Comparison of ENCODE assay signal across 8 cellular contexts in genomic region chr16:29816694-29817441, GRCh38. TPM values are rescaled to one million over a fixed set of nuclear protein-coding genes. Genes with fewer than 3 reads are reported as not detected.
DNase-seq lines count a peak whose midpoint lies in the region; ATAC-seq and TF ChIP-seq lines count a peak whose summit lies in the region.

No MANE protein-coding gene starts in this region.

- H2BK5ac ChIP-seq in mesenchymal stem cell (ENCODE audit: low read depth, low read length, poor library complexity, severe bottlenecking), result peak overlapping the region; percentile 50

- peak overlapping the region; percentile 86 for H2BK15ac ChIP-seq in mesenchymal stem cell (ENCODE audit: low read depth, poor library complexity, severe bottlenecking)

- H3K27ac ChIP-seq in duodenal mucosa (ENCODE audit: low read depth, low read length) (peak overlapping the region; percentile 91), mesenchymal stem cell (ENCODE audit: low read length, poor library complexity, severe bottlenecking) (peak overlapping the region; percentile 89), suprapubic skin (peak overlapping the region; percentile 80)

- peak overlapping the region; percentile 85 for H3K27ac Mint-ChIP-seq in WTC11

- peaks cover 56% of the 10 kb centered on the region for H3K4me1 Mint-ChIP-seq in WTC11

- H3K4me3 ChIP-seq in GM08714 (ENCODE audit: low read length), result peak overlapping the region; percentile 66
- peak overlapping the region; percentile 82 for H3K4me3 ChIP-seq in H7 (ENCODE audit: insufficient read depth, low read depth, low read length)
- H3K4me3 ChIP-seq in duodenal mucosa (ENCODE audit: low read depth in 1 of 2, low read length in 2 of 2), result peak overlapping the region; percentile 86 to 94
- H3K4me3 ChIP-seq in mesenchymal stem cell (ENCODE audit: insufficient read depth in 1 of 2, low read depth in 1 of 2, low read length in 2 of 2), result peak overlapping the region; percentile 71 to 90
- H3K4me3 ChIP-seq in suprapubic skin, result peak overlapping the region; percentile 76

- H4K91ac ChIP-seq in mesenchymal stem cell (ENCODE audit: low read length), result peak overlapping the region; percentile 78

- TF ChIP-seq EP300 in suprapubic skin (IDR thresholded peaks at IDR 0.05), result no peak

- POLR2A ChIA-PET in WTC11 (lab: Charles Lee), result interaction anchor here (0.6 to 2.9 kb wide), 5 partner anchors 12 to 91 kb away, joined by 3 to 7 read pairs (median 5); no protein-coding TSS in a partner anchor

- H2AK5ac ChIP-seq in mesenchymal stem cell (ENCODE audit: low read length, severe bottlenecking), result no peak overlapping the region

- peaks cover 10% of the 10 kb centered on the region for H3K79me1 ChIP-seq in mesenchymal stem cell (replicated peaks; ENCODE audit: low read length, poor library complexity, severe bottlenecking)

- TF ChIP-seq CTCF in WTC11 (IDR thresholded peaks at IDR 0.05) (no peak), suprapubic skin (IDR thresholded peaks at IDR 0.05) (no peak)

- under 1% methylated on average over 33 of the region's 37 CpGs for WGBS in mesenchymal stem cell
- 4% methylated on average over 26 of the region's 37 CpGs for WGBS in suprapubic skin

- ATAC-seq in WTC11, result peak; percentile 12

- peak; percentile 89 for DNase-seq in H7
- DNase-seq in NCI-H1092 (lab: John Stamatoyannopoulos, UW), result peak; percentile 24
- peak; percentile 62 for DNase-seq in WTC11 (ENCODE audit: low spot score)
- DNase-seq in mesenchymal stem cell, result peak; percentile 72
- peak in 1 of 2 donors; percentile 86 for DNase-seq in suprapubic skin (ENCODE audit: low spot score in 2 of 2)
- no peak for DNase-seq in inferior parietal cortex (ENCODE audit: extremely low spot score)

- no peaks in the 10 kb centered on the region for H3K9me3 Mint-ChIP-seq in WTC11

- CTCF ChIA-PET in WTC11 (lab: Charles Lee), result interaction anchor here (0.6 to 5.7 kb wide), 24 partner anchors 10 to 1594 kb away, joined by 3 to 81 read pairs (median 4); partner anchors contain the start of genes ALDOA, ASPHD1, CDIPT and KCTD13

- no peak overlapping the region for H3K23ac ChIP-seq in mesenchymal stem cell (ENCODE audit: low read length in 2 of 2)

- H3K9ac ChIP-seq in duodenal mucosa (ENCODE audit: low read depth in 1 of 2, low read length in 2 of 2) (peak overlapping the region; percentile 79 to 92), mesenchymal stem cell (ENCODE audit: low read length) (peak overlapping the region; percentile 93)

- peak overlapping the region; percentile 93 to 97 for H3K4ac ChIP-seq in mesenchymal stem cell (ENCODE audit: low read depth in 1 of 2, low read length in 2 of 2)

- peak overlapping the region; percentile 18 for H2AFZ ChIP-seq in mesenchymal stem cell (ENCODE audit: low read depth, low read length)

- H3K9me3 ChIP-seq in duodenal mucosa (ENCODE audit: control insufficient read depth in 1 of 2, low read length in 2 of 2), result no peaks in the 10 kb centered on the region
- H3K9me3 ChIP-seq in mesenchymal stem cell (ENCODE audit: control insufficient read depth, low read length), result no peaks in the 10 kb centered on the region
- no peaks in the 10 kb centered on the region for H3K9me3 ChIP-seq in suprapubic skin

- H3K27me3 ChIP-seq in H7 (ENCODE audit: control insufficient read depth, insufficient read depth, low read length) (peaks cover 2% of the 10 kb centered on the region; the same call in 1 of the 2 replicates), duodenal mucosa (ENCODE audit: control insufficient read depth in 1 of 2, insufficient read depth in 2 of 2, low read length in 2 of 2) (peaks cover 8 to 14% of the 10 kb centered on the region in 2 donors), mesenchymal stem cell (ENCODE audit: control insufficient read depth in 1 of 2, insufficient read depth in 1 of 2, low read length in 2 of 2) (no peaks in the 10 kb centered on the region), suprapubic skin (no peaks in the 10 kb centered on the region)

- H3K4me2 ChIP-seq in mesenchymal stem cell (ENCODE audit: low read length, poor library complexity, severe bottlenecking), result peak overlapping the region; percentile 88

- H3K4me1 ChIP-seq in duodenal mucosa (ENCODE audit: control insufficient read depth in 1 of 2, insufficient read depth in 2 of 2, low read length in 2 of 2) (peaks cover 34 to 62% of the 10 kb centered on the region in 2 donors), mesenchymal stem cell (ENCODE audit: control insufficient read depth, insufficient read depth, low read depth, low read length) (peaks cover 40% of the 10 kb centered on the region), suprapubic skin (peaks cover 77% of the 10 kb centered on the region)

- H3K36me3 ChIP-seq in H7 (replicated peaks; ENCODE audit: control insufficient read depth, insufficient read depth, low read length) (peaks cover 15% of the 10 kb centered on the region), duodenal mucosa (ENCODE audit: control insufficient read depth in 1 of 2, insufficient read depth in 2 of 2, low read length in 2 of 2) (peaks cover 0 to 10% of the 10 kb centered on the region in 2 donors), mesenchymal stem cell (ENCODE audit: control insufficient read depth in 1 of 2, insufficient read depth in 2 of 2, low read depth in 1 of 2, low read length in 2 of 2) (peaks cover 11 to 22% of the 10 kb centered on the region in 2 experiments), suprapubic skin (peaks cover 12% of the 10 kb centered on the region)

- H3K14ac ChIP-seq in mesenchymal stem cell (ENCODE audit: low read length in 2 of 2), result peak overlapping the region in 1 of 2 experiments; percentile 84

- H2BK120ac ChIP-seq in mesenchymal stem cell (ENCODE audit: low read depth, low read length), result peak overlapping the region; percentile 71

- peak overlapping the region; percentile 92 to 93 for H3K18ac ChIP-seq in mesenchymal stem cell (ENCODE audit: low read depth in 1 of 2, low read length in 2 of 2)

- TF ChIP-seq POLR2A in suprapubic skin (IDR thresholded peaks at IDR 0.05), result no peak

- no peaks in the 10 kb centered on the region; the same call in 1 of the 2 replicates for H3K27me3 Mint-ChIP-seq in WTC11 (ENCODE audit: low read depth)

- peaks cover 30% of the 10 kb centered on the region for H3K36me3 Mint-ChIP-seq in WTC11

- H3K4me3 Mint-ChIP-seq in WTC11, result peak overlapping the region; percentile 94

- H2BK12ac ChIP-seq in mesenchymal stem cell (ENCODE audit: low read length in 2 of 2), result peak overlapping the region; percentile 69 to 84

- H4K8ac ChIP-seq in mesenchymal stem cell (ENCODE audit: low read length), result peak overlapping the region; percentile 89

TF ChIP-seq in WTC11, 78 proteins besides CTCF, POLR2A, EP300 and RAD21 (continues in another document):
- TF ChIP-seq PRDM15 (CRISPR knock-in tag; IDR thresholded peaks at IDR 0.05) (no peak), ZNF416 (CRISPR knock-in tag; IDR thresholded peaks at IDR 0.05) (no peak), ELF4 (CRISPR knock-in tag; IDR thresholded peaks at IDR 0.05; ENCODE audit: low read depth) (no peak), ZNF121 (CRISPR knock-in tag; IDR thresholded peaks at IDR 0.05) (0 out of 2 replicates have a peak, but pooled peaks have one; percentile 2), NR3C1 (CRISPR knock-in tag; conservative IDR thresholded peaks at IDR 0.05; ENCODE audit: low read depth) (no peak; the same call in 1 of the 2 replicates)

RNA-seq across cellular contexts. Expression of gene PAGR1, which starts 0.9 kb away (rescaled TPM):
- 62.1 and 67.1 TPM in 2 replicates for total RNA-seq in H7 (2014; rRNA removed; shearing (Covaris generic))
- total RNA-seq in WTC11 (2021) (60.1 to 69.0 TPM (median 66.8 TPM) in 3 replicates), suprapubic skin (10 to 100 TPM; 23.3 to 35.2 (median 23.8) TPM)
- 16.9 TPM for polyA plus RNA-seq in mesenchymal stem cell (2013, experiment 1 of 2)
- polyA plus RNA-seq in mesenchymal stem cell (2013, experiment 2 of 2), result 17.5 TPM

RNA-seq across cellular contexts. Expression of gene MVP, which starts 3.4 kb away (rescaled TPM):
- total RNA-seq in H7 (2014; rRNA removed; shearing (Covaris generic)), result 7.0 and 22.0 TPM in 2 replicates
- total RNA-seq in WTC11 (2021), result 8.9 to 10.8 TPM (median 10.0 TPM) in 3 replicates
- polyA plus RNA-seq in mesenchymal stem cell (2013, experiment 1 of 2), result 148 TPM
- 142 TPM for polyA plus RNA-seq in mesenchymal stem cell (2013, experiment 2 of 2)
- 100 to 1,000 TPM in 1 of 4 donors, 10 to 100 TPM in 3; 54.9 to 104 (median 68.1) TPM for total RNA-seq in suprapubic skin

RNA-seq across cellular contexts. Expression of gene PRRT2, which starts 4.9 kb away (rescaled TPM):
- 1.8 and 5.6 TPM in 2 replicates for total RNA-seq in H7 (2014; rRNA removed; shearing (Covaris generic))
- total RNA-seq in WTC11 (2021) (20.5 to 25.3 TPM (median 23.6 TPM) in 3 replicates), suprapubic skin (1 to 10 TPM in 3 of 4 donors, not detected in 1; 1.1 to 6.8 (median 3.7) TPM)
- polyA plus RNA-seq in mesenchymal stem cell (2013, experiment 1 of 2), result 3.8 TPM
- 4.1 TPM for polyA plus RNA-seq in mesenchymal stem cell (2013, experiment 2 of 2)

RNA-seq across cellular contexts. Expression of gene MAZ, which starts 10.5 kb away (rescaled TPM):
- total RNA-seq in H7 (2014; rRNA removed; shearing (Covaris generic)), result 496 and 509 TPM in 2 replicates
- 392 to 405 TPM (median 395 TPM) in 3 replicates for total RNA-seq in WTC11 (2021)
- polyA plus RNA-seq in mesenchymal stem cell (2013, experiment 1 of 2), result 89.1 TPM
- 90.3 TPM for polyA plus RNA-seq in mesenchymal stem cell (2013, experiment 2 of 2)
- total RNA-seq in suprapubic skin, result 100 to 1,000 TPM in 3 of 4 donors, 10 to 100 TPM in 1; 98.4 to 180 (median 125) TPM

RNA-seq across cellular contexts. Expression of gene KIF22, which starts 26.3 kb away (rescaled TPM):
- 202 and 205 TPM in 2 replicates for total RNA-seq in H7 (2014; rRNA removed; shearing (Covaris generic))
- total RNA-seq in WTC11 (2021) (165 to 182 TPM (median 175 TPM) in 3 replicates), suprapubic skin (10 to 100 TPM; 42.8 to 65.7 (median 55.1) TPM)
- 8.5 TPM for polyA plus RNA-seq in mesenchymal stem cell (2013, experiment 1 of 2)
- polyA plus RNA-seq in mesenchymal stem cell (2013, experiment 2 of 2), result 8.1 TPM
